ENCODE assay signal across 8 cellular contexts in genomic region chr11:66479741-66480115, GRCh38. TPM values are rescaled to one million over a fixed set of nuclear protein-coding genes. Genes with fewer than 3 reads are reported as not detected.
DNase-seq lines count a peak whose midpoint lies in the region; TF ChIP-seq lines count a peak whose summit lies in the region.

No MANE protein-coding gene starts in this region.

- peaks cover 13% of the 10 kb centered on the region for H3K36me3 Mint-ChIP-seq in activated CD4-positive, alpha-beta T cell treated with anti-CD3 and anti-CD28 coated beads, Interleukin-2, amount 10 ng/mL, durations not matched to agents 24 days and 14 days (ENCODE audit: low read depth)

- in situ Hi-C loops in astrocyte of the spinal cord (cut with HindIII; ENCODE audit: low sequenced_read_pairs), result no loop called here

- H4K20me1 ChIP-seq in Karpas-422 (ENCODE audit: insufficient read depth, low read depth, low read length), result peaks cover 3% of the 10 kb centered on the region; the same call in 1 of the 2 replicates

- no peaks in the 10 kb centered on the region for H3K9me2 ChIP-seq in Karpas-422 (replicated peaks; ENCODE audit: insufficient read depth, low read length)

- H2AFZ ChIP-seq in Karpas-422 (ENCODE audit: low read length), result peak overlapping the region; percentile 22; the same call in 1 of the 2 replicates

- peak overlapping the region; percentile 90 for H3K27ac Mint-ChIP-seq in activated CD4-positive, alpha-beta T cell treated with anti-CD3 and anti-CD28 coated beads, Interleukin-2, amount 10 ng/mL, durations not matched to agents 24 days and 14 days

- H3K4me3 ChIP-seq in Karpas-422 (ENCODE audit: low read length) (peak overlapping the region; percentile 88), astrocyte of the spinal cord (ENCODE audit: low read depth, low read length) (peak overlapping the region; percentile 91), thymus (ENCODE audit: low read length) (peak overlapping the region; percentile 60)

- H3K27ac ChIP-seq in Karpas-422 (ENCODE audit: low read length), result peak overlapping the region; percentile 30; the same call in 1 of the 2 replicates
- peak overlapping the region; percentile 77 for H3K27ac ChIP-seq in thymus (ENCODE audit: low read depth)

- peaks cover 28% of the 10 kb centered on the region for H3K4me1 ChIP-seq in Karpas-422 (ENCODE audit: low read length)
- H3K4me1 ChIP-seq in thymus (ENCODE audit: control insufficient read depth, insufficient read depth, low read length), result peaks cover 10% of the 10 kb centered on the region

- no peak for TF ChIP-seq CTCF in astrocyte of the spinal cord (IDR thresholded peaks at IDR 0.05; ENCODE audit: low read depth, low read length)

- H3K4me1 Mint-ChIP-seq in activated CD4-positive, alpha-beta T cell treated with anti-CD3 and anti-CD28 coated beads, Interleukin-2, amount 10 ng/mL, durations not matched to agents 24 days and 14 days, result peaks cover 26% of the 10 kb centered on the region

- H3K36me3 ChIP-seq in Karpas-422 (ENCODE audit: insufficient read depth, low read length), result no peaks in the 10 kb centered on the region
- H3K36me3 ChIP-seq in thymus (ENCODE audit: control insufficient read depth, insufficient read depth), result no peaks in the 10 kb centered on the region

- H3K4me3 Mint-ChIP-seq in activated CD4-positive, alpha-beta T cell treated with anti-CD3 and anti-CD28 coated beads, Interleukin-2, amount 10 ng/mL, durations not matched to agents 24 days and 14 days, result peak overlapping the region; percentile 93

- intact Hi-C loops in activated CD4-positive, alpha-beta T cell treated with anti-CD3 and anti-CD28 coated beads, Interleukin-2, amount 10 ng/mL, durations not matched to agents 24 days and 14 days (cut with micrococcal nuclease), result loop anchor here (1.0 to 2.0 kb wide), 5 partner anchors 13 to 198 kb away; partner anchors contain the start of genes ACTN3, PELI3, RBM4B and ZDHHC24
- intact Hi-C loops in posterior cingulate gyrus (cut with DNase I), result no loop called here

- peaks cover 28% of the 10 kb centered on the region for H3K79me2 ChIP-seq in Karpas-422 (ENCODE audit: low read length)

- no peaks in the 10 kb centered on the region for H3K27me3 Mint-ChIP-seq in activated CD4-positive, alpha-beta T cell treated with anti-CD3 and anti-CD28 coated beads, Interleukin-2, amount 10 ng/mL, durations not matched to agents 24 days and 14 days

- peak overlapping the region; percentile 81 for H3K9ac ChIP-seq in Karpas-422 (ENCODE audit: low read length)

- no peaks in the 10 kb centered on the region for H3K9me3 Mint-ChIP-seq in activated CD4-positive, alpha-beta T cell treated with anti-CD3 and anti-CD28 coated beads, Interleukin-2, amount 10 ng/mL, durations not matched to agents 24 days and 14 days

- no peaks in the 10 kb centered on the region for H3K27me3 ChIP-seq in Karpas-422 (ENCODE audit: low read length)
- no peaks in the 10 kb centered on the region for H3K27me3 ChIP-seq in thymus (ENCODE audit: control insufficient read depth, insufficient read depth)

- DNase-seq in activated CD4-positive, alpha-beta T cell treated with anti-CD3 and anti-CD28 coated beads, Interleukin-2, amount 10 ng/mL, durations not matched to agents 24 days and 14 days, result no peak
- no peak for DNase-seq in activated CD4-positive, alpha-beta T cell treated with anti-CD3 and anti-CD28 coated beads, Interleukin-2, amount 50 U/mL, for 4 hours
- DNase-seq in Karpas-422, result no peak
- DNase-seq in astrocyte of the spinal cord (ENCODE audit: low read depth, low spot score), result peak; percentile 39
- DNase-seq in left kidney (ENCODE audit: low read depth, low spot score), result peak; percentile 89
- no peak for DNase-seq in T1000 (lab: John Stamatoyannopoulos, UW)
- no peak for DNase-seq in posterior cingulate gyrus

- no peaks in the 10 kb centered on the region for H3K9me3 ChIP-seq in Karpas-422 (ENCODE audit: low read length)
- H3K9me3 ChIP-seq in thymus (ENCODE audit: control insufficient read depth), result no peaks in the 10 kb centered on the region

- WGBS in thymus, result under 1% methylated on average over 19 of the region's 19 CpGs

- H3K4me2 ChIP-seq in Karpas-422 (ENCODE audit: low read depth, low read length, poor library complexity, severe bottlenecking), result peak overlapping the region; percentile 84

RNA-seq across cellular contexts. Expression of gene DPP3, which starts 0.5 kb away (rescaled TPM):
- total RNA-seq in activated CD4-positive, alpha-beta T cell treated with anti-CD3 and anti-CD28 coated beads, Interleukin-2, amount 10 ng/mL, durations not matched to agents 24 days and 14 days, result 97.1 and 106 TPM in 2 replicates
- total RNA-seq in Karpas-422 (2014; rRNA removed; shearing (Covaris generic); ENCODE audit: low replicate concordance), result 77.9 and 91.5 TPM in 2 replicates
- polyA plus RNA-seq in thymus, result 23.2 TPM

RNA-seq across cellular contexts. Expression of gene PELI3, which starts 13.0 kb away (rescaled TPM):
- 16.1 and 18.3 TPM in 2 replicates for total RNA-seq in activated CD4-positive, alpha-beta T cell treated with anti-CD3 and anti-CD28 coated beads, Interleukin-2, amount 10 ng/mL, durations not matched to agents 24 days and 14 days
- 5.6 and 6.7 TPM in 2 replicates for total RNA-seq in Karpas-422 (2014; rRNA removed; shearing (Covaris generic); ENCODE audit: low replicate concordance)
- 2.4 TPM for polyA plus RNA-seq in thymus

RNA-seq across cellular contexts. Expression of gene BBS1, which starts 30.7 kb away (rescaled TPM):
- total RNA-seq in activated CD4-positive, alpha-beta T cell treated with anti-CD3 and anti-CD28 coated beads, Interleukin-2, amount 10 ng/mL, durations not matched to agents 24 days and 14 days, result 17.6 and 18.3 TPM in 2 replicates
- 9.1 and 37.3 TPM in 2 replicates for total RNA-seq in Karpas-422 (2014; rRNA removed; shearing (Covaris generic); ENCODE audit: low replicate concordance)
- polyA plus RNA-seq in thymus, result 14.1 TPM

RNA-seq across cellular contexts. Expression of gene MRPL11, which starts 41.1 kb away (rescaled TPM):
- total RNA-seq in activated CD4-positive, alpha-beta T cell treated with anti-CD3 and anti-CD28 coated beads, Interleukin-2, amount 10 ng/mL, durations not matched to agents 24 days and 14 days, result 102 TPM in 2 replicates
- 69.6 and 80.4 TPM in 2 replicates for total RNA-seq in Karpas-422 (2014; rRNA removed; shearing (Covaris generic); ENCODE audit: low replicate concordance)
- polyA plus RNA-seq in thymus, result 45.3 TPM

RNA-seq across cellular contexts. Expression of gene NPAS4, which starts 58.9 kb away (rescaled TPM):
- total RNA-seq in activated CD4-positive, alpha-beta T cell treated with anti-CD3 and anti-CD28 coated beads, Interleukin-2, amount 10 ng/mL, durations not matched to agents 24 days and 14 days, result 0.09 TPM in 1 of 2 replicates, not detected in the other
- not detected in 2 replicates for total RNA-seq in Karpas-422 (2014; rRNA removed; shearing (Covaris generic); ENCODE audit: low replicate concordance)
- polyA plus RNA-seq in thymus, result 0.05 TPM

Comparison
In these comparisons a context has a peak if more than half of its experiments do, and no peak if none do; other contexts are left out.
1. DNase-seq: peak in astrocyte of the spinal cord (single experiment) and left kidney (single experiment); none in activated CD4-positive, alpha-beta T cell treated with anti-CD3 and anti-CD28 coated beads, Interleukin-2, amount 10 ng/mL, durations not matched to agents 24 days and 14 days (single experiment), activated CD4-positive, alpha-beta T cell treated with anti-CD3 and anti-CD28 coated beads, Interleukin-2, amount 50 U/mL, for 4 hours (0 of 2), Karpas-422 (single experiment), T1000 (single experiment) and posterior cingulate gyrus (0 of 10).
2. Peak in every context shown above with its lines, with median percentiles within 50 percentile points of each other: H3K4me3 ChIP-seq.